ENCODE assay signal across 15 cellular contexts in the genomic region with DNA sequence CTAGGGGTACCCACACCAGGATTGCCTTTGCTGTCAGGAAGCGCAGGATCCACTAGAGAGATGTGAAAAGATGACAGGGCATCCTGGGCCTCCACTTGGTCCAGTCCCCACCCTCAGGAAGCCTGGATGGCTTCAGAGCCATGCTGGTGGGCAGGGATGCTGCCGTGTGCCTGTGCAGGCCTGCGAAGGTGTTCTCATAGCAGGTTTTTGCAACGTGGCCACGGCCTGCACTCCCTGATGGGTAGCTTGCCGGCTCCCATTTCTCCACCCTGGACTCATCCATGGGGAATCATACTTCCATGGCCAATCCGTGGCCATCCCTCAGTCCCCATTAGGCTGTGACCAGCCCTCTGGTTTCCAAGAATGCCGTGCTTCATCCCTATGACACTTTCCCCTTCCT. TPM values are rescaled to one million over a fixed set of nuclear protein-coding genes. Genes with fewer than 3 reads are reported as not detected.
DNase-seq lines count a peak whose midpoint lies in the region; ATAC-seq and TF ChIP-seq lines count a peak whose summit lies in the region.
"Had no signal": no experiment of that assay in that cellular context is flagged by ENCODE, and none has a peak within 500 bp of the region (broad histone marks: within the 10 kb centered on the region; RNA-seq: fewer than 3 reads in every experiment).

No MANE protein-coding gene starts in this region.

- no peaks in the 10 kb centered on the region for H3K36me3 Mint-ChIP-seq in chondrocyte (ENCODE audit: low read depth)
- H3K36me3 Mint-ChIP-seq: CD8-positive, alpha-beta T cell had no signal

- ATAC-seq in GM21825 (IDR thresholded peaks at IDR 0.05; ENCODE audit: unreplicated experiment), result no peak
- ATAC-seq: CD8-positive, alpha-beta T cell had no signal

- no peak overlapping the region for H3K4me3 Mint-ChIP-seq in chondrocyte (ENCODE audit: unreplicated experiment)
- H3K4me3 Mint-ChIP-seq: B cell; CD4-positive, alpha-beta T cell; CD8-positive, alpha-beta T cell had no signal

- no peak overlapping the region for H3K4me3 ChIP-seq in WERI-Rb-1 (ENCODE audit: low read depth, low read length)
- H3K4me3 ChIP-seq: BLaER1 treated with 17β-estradiol and CSF1 and Interleukin-3, amounts not matched to agents 10 nM and 100 nM had no signal

- no peak overlapping the region for H3K27ac Mint-ChIP-seq in chondrocyte (ENCODE audit: unreplicated experiment)
- H3K27ac Mint-ChIP-seq: B cell; CD4-positive, alpha-beta T cell; CD8-positive, alpha-beta T cell had no signal

- H3K27me3 Mint-ChIP-seq in chondrocyte (ENCODE audit: low read depth), result peaks cover 19% of the 10 kb centered on the region
- H3K27me3 Mint-ChIP-seq: CD4-positive, alpha-beta T cell had no signal

- no peaks in the 10 kb centered on the region for H3K27me3 ChIP-seq in WERI-Rb-1 (ENCODE audit: insufficient read depth, low read depth, severe bottlenecking)

- no peak for TF ChIP-seq CTCF in WERI-Rb-1 (IDR thresholded peaks at IDR 0.05; ENCODE audit: low read depth, low read length)
- TF ChIP-seq CTCF in chondrocyte (IDR thresholded peaks at IDR 0.05), result no peak

- DNase-seq in WERI-Rb-1, result no peak
- DNase-seq in chondrocyte (ENCODE audit: low spot score), result peak; percentile 59
- DNase-seq in NCI-H526 (lab: John Stamatoyannopoulos, UW), result no peak
- no peak for DNase-seq in mesenteric fat pad (ENCODE audit: low spot score)
- DNase-seq: 8988T; AML-193; Caco-2; Calu3; CD4-positive, alpha-beta T cell; CD8-positive, alpha-beta T cell; GF-D8 had no signal

- H3K9me3 ChIP-seq in WERI-Rb-1 (ENCODE audit: severe bottlenecking), result no peaks in the 10 kb centered on the region
- H3K9me3 ChIP-seq: BLaER1 treated with 17β-estradiol and CSF1 and Interleukin-3, amounts not matched to agents 10 nM and 100 nM; Caco-2 had no signal

- peak overlapping the region; percentile 82 for H3K27ac ChIP-seq in WERI-Rb-1
- H3K27ac ChIP-seq: BLaER1 treated with 17β-estradiol and CSF1 and Interleukin-3, amounts not matched to agents 10 nM and 100 nM; C4-2B had no signal

- H3K36me3 ChIP-seq in WERI-Rb-1, result 0 out of 2 replicates have a peak, but pooled peaks cover 3% of the 10 kb centered on the region
- H3K36me3 ChIP-seq: BLaER1 treated with 17β-estradiol and CSF1 and Interleukin-3, amounts not matched to agents 10 nM and 100 nM had no signal

- H3K9me3 Mint-ChIP-seq in chondrocyte (ENCODE audit: low read depth), result no peaks in the 10 kb centered on the region
- H3K9me3 Mint-ChIP-seq: CD4-positive, alpha-beta T cell; CD8-positive, alpha-beta T cell had no signal

- peaks cover 3% of the 10 kb centered on the region for H3K4me1 Mint-ChIP-seq in chondrocyte (ENCODE audit: low read depth)
- H3K4me1 Mint-ChIP-seq: B cell had no signal

RNA-seq across cellular contexts. Expression of a gene that starts 34.1 kb away (rescaled TPM):
- total RNA-seq in chondrocyte (not detected in 3 replicates), mesenteric fat pad (not detected)
- total RNA-seq: B cell; Caco-2; Calu3; CD4-positive, alpha-beta T cell; CD8-positive, alpha-beta T cell had no signal
